Comparison of ENCODE assay signal across 9 cellular contexts in the genomic region with DNA sequence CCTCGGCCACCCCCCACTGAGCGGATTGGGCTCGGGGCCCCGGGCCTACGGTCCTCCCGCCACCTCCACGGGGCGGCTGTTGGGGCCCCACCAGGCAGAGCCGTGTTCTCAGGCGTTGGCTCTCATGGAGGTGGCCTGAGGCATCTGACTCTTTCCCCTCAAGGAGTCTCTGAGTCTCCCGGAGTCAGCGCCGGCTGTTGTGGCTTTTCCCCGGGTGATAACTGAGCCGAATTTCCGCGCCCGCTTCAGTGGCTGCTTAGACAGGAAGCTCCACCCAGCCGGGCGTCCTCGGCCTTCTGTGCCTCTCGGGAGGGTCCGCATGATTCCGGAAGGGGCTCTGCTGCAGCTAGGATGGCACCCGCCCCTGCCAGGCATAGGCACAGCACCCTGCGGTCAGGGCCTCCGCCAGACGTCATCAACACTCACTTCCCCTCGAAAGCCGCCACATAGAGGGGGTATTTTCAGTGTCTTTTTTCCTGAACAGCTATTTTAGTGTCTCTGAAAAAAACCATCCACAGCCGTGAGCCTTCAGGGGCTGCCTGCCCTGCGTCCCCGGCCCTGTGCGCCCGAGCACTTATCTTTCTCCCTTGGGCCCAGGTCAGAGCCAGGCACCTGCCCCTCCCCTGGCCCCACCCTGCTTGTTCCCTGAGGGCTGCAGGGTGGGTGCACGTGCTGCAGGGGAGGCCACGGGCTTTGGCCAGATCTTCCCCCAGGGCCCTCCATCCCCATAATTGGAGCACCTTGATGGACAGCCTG.
DNase-seq lines count a peak whose midpoint lies in the region; ATAC-seq and TF ChIP-seq lines count a peak whose summit lies in the region.
"Had no signal": no experiment of that assay in that cellular context is flagged by ENCODE, and none has a peak within 500 bp of the region (broad histone marks: within the 10 kb centered on the region; RNA-seq: fewer than 3 reads in every experiment).

No MANE protein-coding gene starts in this region.

- DNase-seq in CD4-positive, alpha-beta memory T cell = peak; percentile 96 to 99 (median 97)
- peak; percentile 79 for DNase-seq in LHCN-M2 (ENCODE audit: low read depth)
- DNase-seq in activated T-cell treated with anti-CD3 and anti-CD28 coated beads for 1 hour (ENCODE audit: low read depth) = peak; percentile 85
- DNase-seq in fibroblast of peridontal ligament (ENCODE audit: extremely low read depth) = peak; percentile 31
- peak; percentile 60 to 71 for DNase-seq in gastrocnemius medialis
- no peak for DNase-seq in NCI-H1694 treated with DMSO at 0.1 percent for 48 hours (lab: John Stamatoyannopoulos, UW)
- DNase-seq in NCI-H1930 (lab: John Stamatoyannopoulos, UW) = no peak

- CTCF ChIA-PET in CD4-positive, alpha-beta memory T cell (lab: Charles Lee; ENCODE audit: partially characterized antibody) = interaction anchor here (0.7 to 1.9 kb wide), 5 partner anchors 9 to 106 kb away, joined by 3 to 7 read pairs (median 4); partner anchors contain the start of gene FAAP20

- peak overlapping the region; percentile 96 for H3K27ac ChIP-seq in CD4-positive, alpha-beta memory T cell (ENCODE audit: low read depth, low read length)
- H3K27ac ChIP-seq in gastrocnemius medialis = peak overlapping the region; percentile 68 to 76 (median 72)

- H3K4me3 Mint-ChIP-seq in CD4-positive, alpha-beta memory T cell = peak overlapping the region; percentile 77 to 92 (median 86)
- H3K4me3 Mint-ChIP-seq: nephron had no signal

- peak overlapping the region; percentile 99 to 100 (median 99) for H3K27ac Mint-ChIP-seq in CD4-positive, alpha-beta memory T cell
- H3K27ac Mint-ChIP-seq: nephron had no signal

- H3K27me3 ChIP-seq in CD4-positive, alpha-beta memory T cell (ENCODE audit: insufficient read depth, low read length) = no peaks in the 10 kb centered on the region
- H3K27me3 ChIP-seq in gastrocnemius medialis = no peaks in the 10 kb centered on the region

- H3K9me3 ChIP-seq in CD4-positive, alpha-beta memory T cell (ENCODE audit: control insufficient read depth in 1 of 2, low read length in 2 of 2) = no peaks in the 10 kb centered on the region
- no peaks in the 10 kb centered on the region for H3K9me3 ChIP-seq in gastrocnemius medialis

- POLR2A ChIA-PET in CD4-positive, alpha-beta memory T cell (lab: Charles Lee; ENCODE audit: partially characterized antibody) = interaction anchor here (0.7 to 4.8 kb wide), 18 partner anchors 11 to 255 kb away, joined by 3 to 111 read pairs (median 4); partner anchors contain the start of genes FAAP20, MORN1, PEX10 and RER1

- H3K27me3 Mint-ChIP-seq in CD4-positive, alpha-beta memory T cell = no peaks in the 10 kb centered on the region

- H3K9me3 Mint-ChIP-seq in CD4-positive, alpha-beta memory T cell = no peaks in the 10 kb centered on the region
- H3K9me3 Mint-ChIP-seq: nephron had no signal

- TF ChIP-seq POLR2A in gastrocnemius medialis (IDR thresholded peaks at IDR 0.05) = peak in 1 of 2 donors; percentile 18

- peaks cover 15 to 71% (median 46%) of the 10 kb centered on the region in 4 donors for H3K4me1 Mint-ChIP-seq in CD4-positive, alpha-beta memory T cell

- H3K4me1 ChIP-seq in CD4-positive, alpha-beta memory T cell (ENCODE audit: insufficient read depth, low read length) = peaks cover 67% of the 10 kb centered on the region
- peaks cover 20 to 30% of the 10 kb centered on the region in 2 donors for H3K4me1 ChIP-seq in gastrocnemius medialis

- peak; percentile 32 for ATAC-seq in GM21526 (IDR thresholded peaks at IDR 0.05; ENCODE audit: low FRiP score, unreplicated experiment)
- peak; percentile 38 to 39 for ATAC-seq in gastrocnemius medialis

- TF ChIP-seq CTCF in gastrocnemius medialis (IDR thresholded peaks at IDR 0.05 in 4 of 5, conservative IDR thresholded peaks at IDR 0.05 in 1 of 5) = no peak

- peak overlapping the region; percentile 47 to 57 for H3K4me3 ChIP-seq in CD4-positive, alpha-beta memory T cell (ENCODE audit: low read length in 2 of 2)
- peak overlapping the region in 3 of 4 donors; percentile 20 to 32 (median 28) for H3K4me3 ChIP-seq in gastrocnemius medialis

- peaks cover 36% of the 10 kb centered on the region for H3K36me3 ChIP-seq in CD4-positive, alpha-beta memory T cell (ENCODE audit: insufficient read depth, low read length)
- peaks cover 0 to 27% of the 10 kb centered on the region in 2 donors for H3K36me3 ChIP-seq in gastrocnemius medialis

- in situ Hi-C loops in gastrocnemius medialis (cut with MboI; ENCODE audit: low sequenced_read_pairs in 4 of 4) = loop anchor here in 2 of 4 donors (25.0 kb wide), 1 partner anchor 89 kb away; no protein-coding TSS in a partner anchor

- intact Hi-C loops in CD4-positive, alpha-beta memory T cell (cut with micrococcal nuclease) = loop anchor here (1.0 to 10.0 kb wide), 8 partner anchors 10 to 244 kb away; partner anchors contain the start of genes FAAP20, MORN1 and RER1
- intact Hi-C loops in gastrocnemius medialis (cut with DNase I; ENCODE audit: low total_unique reads) = no loop called here

- H3K36me3 Mint-ChIP-seq in CD4-positive, alpha-beta memory T cell = peaks cover 4 to 39% of the 10 kb centered on the region in 2 donors

Comparison
In these comparisons a context has a peak if more than half of its experiments do, and no peak if none do; other contexts are left out.
1. DNase-seq: peak in CD4-positive, alpha-beta memory T cell (5 of 5), LHCN-M2 (single experiment), activated T-cell treated with anti-CD3 and anti-CD28 coated beads for 1 hour (single experiment), fibroblast of peridontal ligament (single experiment) and gastrocnemius medialis (2 of 2); none in NCI-H1694 treated with DMSO at 0.1 percent for 48 hours (single experiment) and NCI-H1930 (0 of 2).